In genomic region chr4:142519342-142519741, GRCh38 we compare ENCODE assay signal across 16 cellular contexts.
"Had no signal": no experiment of that assay in that cellular context is flagged by ENCODE, and none has a peak within 500 bp of the region (broad histone marks: within the 10 kb centered on the region; RNA-seq: fewer than 3 reads in every experiment).

No MANE protein-coding gene starts in this region.

- H3K4me1 ChIP-seq: ascending aorta, upper lobe of right lung had no signal

- H3K27me3 ChIP-seq: ascending aorta, upper lobe of right lung had no signal

- H3K9me3 ChIP-seq: ascending aorta, upper lobe of right lung had no signal

- H3K4me3 ChIP-seq: ascending aorta, upper lobe of right lung had no signal

- H3K27ac ChIP-seq: ascending aorta, upper lobe of right lung had no signal

- ATAC-seq: activated T-cell treated with anti-CD3 and anti-CD28 coated beads, Interleukin-2, amount 50 U/mL, for 72 hours; esophagus mucosa; left lobe of liver; upper lobe of right lung had no signal

- DNase-seq: activated B cell treated with CpG ODN at 0.5 μM for 24 hours; activated CD4-positive, alpha-beta T cell treated with anti-CD3 and anti-CD28 coated beads, Interleukin-2, amount 50 U/mL, for 1 hour; activated effector memory CD4-positive, alpha-beta T cell treated with anti-CD3 and anti-CD28 coated beads, Interleukin-2, amount 50 U/mL, for 16 hours; activated naive CD4-positive, alpha-beta T cell treated with anti-CD3 and anti-CD28 coated beads, Interleukin-2, amount 50 U/mL, for 16 hours; activated T-cell treated with anti-CD3 and anti-CD28 coated beads, Interleukin-2, amount 50 U/mL, for 72 hours; cerebellar nuclear complex; effector CD8-positive, alpha-beta T cell; islet precursor cell; occipital lobe; posterior cingulate gyrus; stimulated activated CD8-positive, alpha-beta memory T cell treated with anti-CD3 and anti-CD28 coated beads, Interleukin-4, amount 100 ng/mL, for 48 hours; stimulated activated naive CD4-positive, alpha-beta T cell; upper lobe of right lung had no signal

- H3K36me3 ChIP-seq: ascending aorta, upper lobe of right lung had no signal
